Comparison of ENCODE assay signal across 10 cellular contexts in genomic region chr11:9577551-9577950, GRCh38. TPM values are rescaled to one million over a fixed set of nuclear protein-coding genes. Genes with fewer than 3 reads are reported as not detected.
DNase-seq lines count a peak whose midpoint lies in the region; ATAC-seq and TF ChIP-seq lines count a peak whose summit lies in the region.
"Had no signal": no experiment of that assay in that cellular context is flagged by ENCODE, and none has a peak within 500 bp of the region (broad histone marks: within the 10 kb centered on the region; RNA-seq: fewer than 3 reads in every experiment).

No MANE protein-coding gene starts in this region.

- TF ChIP-seq POLR2A in erythroblast (IDR thresholded peaks at IDR 0.05; ENCODE audit: low read length) = peak; percentile 26

- no peak for TF ChIP-seq CTCF in GM12875 (IDR thresholded peaks at IDR 0.05; ENCODE audit: borderline replicate concordance, insufficient read depth, low read depth, low read length)
- TF ChIP-seq CTCF in retinal pigment epithelial cell (conservative IDR thresholded peaks at IDR 0.05; ENCODE audit: low read depth, low read length) = no peak

- DNase-seq in RPMI7951 (ENCODE audit: low read depth) (peak; percentile 40), erythroblast (lab: John Stamatoyannopoulos, UW) (peak in 1 of 2 experiments; percentile 30), retinal pigment epithelial cell (ENCODE audit: low read depth) (no peak), superior temporal gyrus (ENCODE audit: extremely low spot score) (no peak), NCI-H2107 (lab: John Stamatoyannopoulos, UW) (no peak)
- DNase-seq: effector CD4-positive, alpha-beta T cell; NK-92 treated with Interleukin-12 subunit alpha and Interleukin-12 subunit beta, amount 100 ng/mL, for 24 hours had no signal

- H3K4me3 ChIP-seq in GM12875 (ENCODE audit: low read depth, low read length) (peak overlapping the region; percentile 33), retinal pigment epithelial cell (ENCODE audit: low read length) (peak overlapping the region; percentile 79)

- ATAC-seq in GM19397 (IDR thresholded peaks at IDR 0.05; ENCODE audit: unreplicated experiment) (no peak), GM21515 (IDR thresholded peaks at IDR 0.05; ENCODE audit: unreplicated experiment) (no peak)

RNA-seq across cellular contexts. Expression of gene WEE1, which starts 4.1 kb away (rescaled TPM):
- 52.3 and 74.6 TPM in 2 replicates for total RNA-seq in RPMI7951 (2014; rRNA removed; shearing (Covaris generic))
